ENCODE assay signal across 3 cellular contexts in genomic region chr3:147904421-147904820, GRCh38.
"Had no signal": no experiment of that assay in that cellular context is flagged by ENCODE, and none has a peak within 500 bp of the region (broad histone marks: within the 10 kb centered on the region; RNA-seq: fewer than 3 reads in every experiment).

No MANE protein-coding gene starts in this region.

- DNase-seq: H9, HCEC 1CT, IMR-90 had no signal
